22 cellular contexts compared by ENCODE assay signal in the genomic region with DNA sequence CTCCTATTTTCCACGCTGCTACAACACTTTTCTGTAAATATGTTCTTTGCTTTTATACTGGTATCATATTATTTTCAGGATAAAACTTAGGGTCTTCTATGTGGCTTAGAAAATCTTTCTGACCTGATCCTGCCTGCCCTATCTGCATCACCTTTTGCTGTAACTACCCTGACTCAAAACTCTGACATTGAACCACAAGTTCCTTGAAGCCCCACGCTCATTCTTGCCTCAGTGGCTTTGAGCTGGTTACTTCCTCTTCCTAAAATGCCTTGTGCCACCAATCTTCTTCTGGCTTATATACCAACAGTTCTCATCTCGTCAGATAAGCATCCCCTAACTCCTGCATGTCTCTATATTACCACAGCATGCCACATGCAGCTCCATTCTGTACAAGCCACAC.
DNase-seq lines count a peak whose midpoint lies in the region; ATAC-seq, FAIRE-seq and TF ChIP-seq lines count a peak whose summit lies in the region.
"Had no signal": no experiment of that assay in that cellular context is flagged by ENCODE, and none has a peak within 500 bp of the region (broad histone marks: within the 10 kb centered on the region; RNA-seq: fewer than 3 reads in every experiment).

No MANE protein-coding gene starts in this region.

- ATAC-seq in GM21825 (IDR thresholded peaks at IDR 0.05; ENCODE audit: unreplicated experiment) (no peak), esophagus mucosa (no peak)
- ATAC-seq: A549 had no signal

- H3K36me3 ChIP-seq in OCI-LY3 (replicated peaks; ENCODE audit: low read depth, low read length) (no peaks in the 10 kb centered on the region), ascending aorta (no peaks in the 10 kb centered on the region)
- H3K36me3 ChIP-seq: BE2C; BLaER1 treated with 17β-estradiol and CSF1 and Interleukin-3, amounts not matched to agents 10 nM and 100 nM; HAP-1 had no signal

- no peak for TF ChIP-seq POLR2A in GM12892 (IDR thresholded peaks at IDR 0.05; ENCODE audit: low read depth, low read length)

- H3K4me1 ChIP-seq in OCI-LY3 (ENCODE audit: low read length): 0 out of 2 replicates have a peak, but pooled peaks cover 6% of the 10 kb centered on the region
- H3K4me1 ChIP-seq in ascending aorta: no peaks in the 10 kb centered on the region
- H3K4me1 ChIP-seq: A549, BE2C, HAP-1 had no signal

- H3K9me3 ChIP-seq in OCI-LY3 (ENCODE audit: insufficient read depth, low read length): no peaks in the 10 kb centered on the region
- no peaks in the 10 kb centered on the region for H3K9me3 ChIP-seq in ascending aorta
- H3K9me3 ChIP-seq: A549, BE2C, HAP-1 had no signal

- H3K4me2 ChIP-seq in OCI-LY3 (ENCODE audit: low read length): peak overlapping the region; percentile 22
- H3K4me2 ChIP-seq: A549; BLaER1 treated with 17β-estradiol and CSF1 and Interleukin-3, amounts not matched to agents 10 nM and 100 nM had no signal

- H3K27ac ChIP-seq in OCI-LY3 (ENCODE audit: low read length) (no peak overlapping the region), ascending aorta (no peak overlapping the region)
- H3K27ac ChIP-seq: A549; BLaER1 treated with 17β-estradiol and CSF1 and Interleukin-3, amounts not matched to agents 10 nM and 100 nM had no signal

- DNase-seq in GM12892 (ENCODE audit: insufficient read length) (no peak), SKM-1 treated with dmso at 0.1 percent for 144 hours (lab: John Stamatoyannopoulos, UW; ENCODE audit: unreplicated experiment) (peak; percentile 41), DMS 273 treated with DMSO at 0.1 percent for 48 hours (lab: John Stamatoyannopoulos, UW) (no peak), ascending aorta (ENCODE audit: low spot score in 2 of 2) (no peak)
- DNase-seq: 8988T; ACHN; AML-193; BE2C; CD4-positive, alpha-beta T cell; CD8-positive, alpha-beta memory T cell; DMS53; DMS79 treated with DMSO at 0.1 percent for 48 hours; GOT3; HFFc6 had no signal

- no peaks in the 10 kb centered on the region for H3K27me3 ChIP-seq in OCI-LY3 (ENCODE audit: low read depth, low read length)
- no peaks in the 10 kb centered on the region for H3K27me3 ChIP-seq in ascending aorta
- H3K27me3 ChIP-seq: BE2C; BLaER1 treated with 17β-estradiol and CSF1 and Interleukin-3, amounts not matched to agents 10 nM and 100 nM had no signal

- no peaks in the 10 kb centered on the region for H3K79me2 ChIP-seq in OCI-LY3 (ENCODE audit: low read length)

- H3K4me3 ChIP-seq in OCI-LY3 (ENCODE audit: low read length) (no peak overlapping the region), ascending aorta (no peak overlapping the region)
- H3K4me3 ChIP-seq: A549; BLaER1 treated with 17β-estradiol and CSF1 and Interleukin-3, amounts not matched to agents 10 nM and 100 nM; HAP-1 had no signal

- intact Hi-C loops in ascending aorta (cut with DNase I): no loop called here

- FAIRE-seq in GM12892 (lab: Jason Lieb, UNC): peak; percentile 27
- FAIRE-seq: A549, D721Med, H54 had no signal

- H4K20me1 ChIP-seq in OCI-LY3 (ENCODE audit: insufficient read depth, low read length): no peaks in the 10 kb centered on the region
- H4K20me1 ChIP-seq: BLaER1 treated with 17β-estradiol and CSF1 and Interleukin-3, amounts not matched to agents 10 nM and 100 nM had no signal

- TF ChIP-seq CTCF in OCI-LY3 (IDR thresholded peaks at IDR 0.05; ENCODE audit: low read depth, low read length) (no peak), ascending aorta (IDR thresholded peaks at IDR 0.05) (no peak)

- H2AFZ ChIP-seq in OCI-LY3 (ENCODE audit: low read depth, low read length): no peak overlapping the region

- H3K9ac ChIP-seq in OCI-LY3 (ENCODE audit: low read length): no peak overlapping the region
- H3K9ac ChIP-seq: BLaER1 treated with 17β-estradiol and CSF1 and Interleukin-3, amounts not matched to agents 10 nM and 100 nM had no signal
